Comparison of ENCODE assay signal across 9 cellular contexts in the genomic region with DNA sequence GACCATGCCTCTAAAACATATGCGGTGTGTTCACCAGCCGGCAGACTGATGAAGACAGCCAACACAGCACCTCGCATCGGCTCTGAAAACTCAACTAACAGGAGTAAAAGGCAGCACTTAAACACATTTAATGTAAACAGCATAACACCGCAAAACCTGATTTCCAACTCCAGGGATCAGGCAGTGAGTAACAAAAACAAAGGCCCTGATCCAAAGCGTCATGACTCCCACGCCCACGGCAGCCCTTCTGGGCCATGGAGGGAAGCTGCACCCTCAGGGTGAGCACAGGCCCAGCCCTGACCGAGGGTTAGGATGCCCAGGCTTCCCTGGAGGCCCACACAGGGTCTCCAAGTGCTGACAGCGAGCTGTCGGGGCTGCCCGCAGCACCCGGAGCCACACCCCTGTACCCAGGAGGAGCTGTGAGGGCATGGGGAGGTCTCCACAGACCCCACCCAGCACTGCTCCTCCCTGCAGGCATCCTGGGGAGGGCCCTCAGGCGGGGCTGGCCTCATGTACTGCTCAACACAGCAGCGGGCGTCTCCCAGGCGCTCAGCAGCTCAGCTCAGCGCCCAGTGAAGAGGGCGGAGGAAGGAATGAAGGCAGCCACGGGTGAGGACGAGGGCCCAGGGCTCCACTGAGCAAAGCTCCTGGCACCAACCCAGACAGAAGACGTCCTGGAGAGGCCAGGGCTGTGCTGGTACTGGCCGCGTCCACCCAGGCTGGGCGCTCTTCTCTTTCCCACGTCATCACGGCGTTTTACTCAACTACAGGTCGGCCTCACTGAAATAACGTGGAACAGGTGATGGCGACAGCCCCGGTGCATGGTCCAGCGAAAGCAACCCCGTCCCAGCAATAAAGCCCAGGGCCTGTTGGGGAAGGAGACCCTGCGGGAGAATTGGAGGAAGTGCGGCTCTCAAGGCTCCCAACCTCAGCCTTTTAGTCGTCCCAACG. TPM values are rescaled to one million over a fixed set of nuclear protein-coding genes. Genes with fewer than 3 reads are reported as not detected.
A peak's percentile ranks its signal among the peaks of the same experiment; 100 is the strongest.
DNase-seq lines count a peak whose midpoint lies in the region; ATAC-seq, FAIRE-seq and TF ChIP-seq lines count a peak whose summit lies in the region.
"Had no signal": no experiment of that assay in that cellular context is flagged by ENCODE, and none has a peak within 500 bp of the region (broad histone marks: within the 10 kb centered on the region; RNA-seq: fewer than 3 reads in every experiment).

No MANE protein-coding gene starts in this region.

- DNase-seq in HFF-Myc (ENCODE audit: extremely low read depth, low read depth): peak; percentile 51
- peak; percentile 23 for DNase-seq in activated naive CD8-positive, alpha-beta T cell treated with anti-CD3 and anti-CD28 coated beads for 36 hours
- peak; percentile 77 for DNase-seq in left ventricle myocardium superior
- DNase-seq in stimulated activated effector memory CD8-positive, alpha-beta T cell treated with anti-CD3 and anti-CD28 coated beads, Interleukin-12 subunit alpha, Interleukin-12 subunit beta, amount 100 ng/mL, for 72 hours (ENCODE audit: low spot score in 2 of 2): no peak
- DNase-seq in GM10248 (ENCODE audit: extremely low spot score): no peak
- no peak for DNase-seq in CD14-positive monocyte (ENCODE audit: low spot score)
- no peak for DNase-seq in NCI-H2107 (lab: John Stamatoyannopoulos, UW)
- no peak for DNase-seq in GM19239 (ENCODE audit: insufficient read length, low spot score)
- DNase-seq: effector memory CD4-positive, alpha-beta T cell had no signal

- no peak for FAIRE-seq in GM19239 (lab: Jason Lieb, UNC)

- intact Hi-C loops in left ventricle myocardium superior (cut with micrococcal nuclease): no loop called here
- intact Hi-C loops in CD14-positive monocyte (cut with micrococcal nuclease): no loop called here

- peak overlapping the region; percentile 82 for H3K27ac Mint-ChIP-seq in activated naive CD8-positive, alpha-beta T cell treated with anti-CD3 and anti-CD28 coated beads for 36 hours
- H3K27ac Mint-ChIP-seq in stimulated activated effector memory CD8-positive, alpha-beta T cell treated with anti-CD3 and anti-CD28 coated beads, Interleukin-12 subunit alpha, Interleukin-12 subunit beta, amount 100 ng/mL, for 72 hours: peak overlapping the region; percentile 76
- H3K27ac Mint-ChIP-seq in CD14-positive monocyte: peak overlapping the region in 3 of 7 donors; percentile 15 to 84 (median 64)

- no peak overlapping the region for H3K4me3 Mint-ChIP-seq in activated naive CD8-positive, alpha-beta T cell treated with anti-CD3 and anti-CD28 coated beads for 36 hours
- no peak overlapping the region for H3K4me3 Mint-ChIP-seq in stimulated activated effector memory CD8-positive, alpha-beta T cell treated with anti-CD3 and anti-CD28 coated beads, Interleukin-12 subunit alpha, Interleukin-12 subunit beta, amount 100 ng/mL, for 72 hours
- H3K4me3 Mint-ChIP-seq in CD14-positive monocyte: no peak overlapping the region

- no peaks in the 10 kb centered on the region for H3K9me3 Mint-ChIP-seq in activated naive CD8-positive, alpha-beta T cell treated with anti-CD3 and anti-CD28 coated beads for 36 hours
- H3K9me3 Mint-ChIP-seq in stimulated activated effector memory CD8-positive, alpha-beta T cell treated with anti-CD3 and anti-CD28 coated beads, Interleukin-12 subunit alpha, Interleukin-12 subunit beta, amount 100 ng/mL, for 72 hours: no peaks in the 10 kb centered on the region
- H3K9me3 Mint-ChIP-seq in CD14-positive monocyte: peaks cover 0 to 10% (median 0%) of the 10 kb centered on the region in 7 donors

- CTCF ChIA-PET in GM10248 (lab: Yijun Ruan, JAX): interaction anchor here (1.0 kb wide), 1 partner anchor 11 kb away, joined by 3 read pairs; no protein-coding TSS in a partner anchor

- H3K36me3 Mint-ChIP-seq in activated naive CD8-positive, alpha-beta T cell treated with anti-CD3 and anti-CD28 coated beads for 36 hours: peaks cover 12% of the 10 kb centered on the region
- peaks cover 31% of the 10 kb centered on the region for H3K36me3 Mint-ChIP-seq in stimulated activated effector memory CD8-positive, alpha-beta T cell treated with anti-CD3 and anti-CD28 coated beads, Interleukin-12 subunit alpha, Interleukin-12 subunit beta, amount 100 ng/mL, for 72 hours
- peaks cover 31 to 34% of the 10 kb centered on the region in 2 donors for H3K36me3 Mint-ChIP-seq in CD14-positive monocyte

- no peak for TF ChIP-seq CTCF in HFF-Myc (IDR thresholded peaks at IDR 0.05; ENCODE audit: low read depth, low read length, missing control alignments)
- TF ChIP-seq CTCF in GM10248 (IDR thresholded peaks at IDR 0.05; ENCODE audit: control extremely low read depth, extremely low read depth, low read depth, missing control alignments): no peak
- TF ChIP-seq CTCF in CD14-positive monocyte (IDR thresholded peaks at IDR 0.05): no peak

- H3K27me3 Mint-ChIP-seq in activated naive CD8-positive, alpha-beta T cell treated with anti-CD3 and anti-CD28 coated beads for 36 hours: no peaks in the 10 kb centered on the region
- peaks cover 0 to 2% (median 0%) of the 10 kb centered on the region in 3 donors for H3K27me3 Mint-ChIP-seq in CD14-positive monocyte (ENCODE audit: low read depth in 3 of 3)

- H3K4me1 Mint-ChIP-seq in activated naive CD8-positive, alpha-beta T cell treated with anti-CD3 and anti-CD28 coated beads for 36 hours: peaks cover 38% of the 10 kb centered on the region
- H3K4me1 Mint-ChIP-seq in stimulated activated effector memory CD8-positive, alpha-beta T cell treated with anti-CD3 and anti-CD28 coated beads, Interleukin-12 subunit alpha, Interleukin-12 subunit beta, amount 100 ng/mL, for 72 hours: peaks cover 67% of the 10 kb centered on the region
- H3K4me1 Mint-ChIP-seq in CD14-positive monocyte: peaks cover 7% of the 10 kb centered on the region

- POLR2A ChIA-PET in GM10248 (lab: Yijun Ruan, JAX): no interaction called here

- no peak overlapping the region for H3K4me3 ChIP-seq in HFF-Myc (replicated peaks; ENCODE audit: low read depth, low read length)

- peak; percentile 90 for ATAC-seq in left ventricle myocardium superior
- ATAC-seq in stimulated activated effector memory CD8-positive, alpha-beta T cell treated with anti-CD3 and anti-CD28 coated beads, Interleukin-12 subunit alpha, Interleukin-12 subunit beta, amount 100 ng/mL, for 72 hours: peak; percentile 57

RNA-seq across cellular contexts. Expression of a gene that starts 53.6 kb away (rescaled TPM):
- total RNA-seq in activated naive CD8-positive, alpha-beta T cell treated with anti-CD3 and anti-CD28 coated beads for 36 hours: 10 to 100 TPM; 25.6 to 26.5 TPM
- 12.3 TPM for total RNA-seq in left ventricle myocardium superior
- polyA plus RNA-seq in CD14-positive monocyte: 10 to 100 TPM in 1 of 2 donors, 1 to 10 TPM in 1; 9.0 to 16.6 TPM

Comparison
In these comparisons a context has a peak if more than half of its experiments do, and no peak if none do; other contexts are left out.
1. DNase-seq: peak in HFF-Myc (single experiment), activated naive CD8-positive, alpha-beta T cell treated with anti-CD3 and anti-CD28 coated beads for 36 hours (single experiment) and left ventricle myocardium superior (single experiment); none in stimulated activated effector memory CD8-positive, alpha-beta T cell treated with anti-CD3 and anti-CD28 coated beads, Interleukin-12 subunit alpha, Interleukin-12 subunit beta, amount 100 ng/mL, for 72 hours (0 of 2), GM10248 (single experiment), CD14-positive monocyte (single experiment), NCI-H2107 (single experiment) and GM19239 (single experiment).